27 cellular contexts compared by ENCODE assay signal in the genomic region with DNA sequence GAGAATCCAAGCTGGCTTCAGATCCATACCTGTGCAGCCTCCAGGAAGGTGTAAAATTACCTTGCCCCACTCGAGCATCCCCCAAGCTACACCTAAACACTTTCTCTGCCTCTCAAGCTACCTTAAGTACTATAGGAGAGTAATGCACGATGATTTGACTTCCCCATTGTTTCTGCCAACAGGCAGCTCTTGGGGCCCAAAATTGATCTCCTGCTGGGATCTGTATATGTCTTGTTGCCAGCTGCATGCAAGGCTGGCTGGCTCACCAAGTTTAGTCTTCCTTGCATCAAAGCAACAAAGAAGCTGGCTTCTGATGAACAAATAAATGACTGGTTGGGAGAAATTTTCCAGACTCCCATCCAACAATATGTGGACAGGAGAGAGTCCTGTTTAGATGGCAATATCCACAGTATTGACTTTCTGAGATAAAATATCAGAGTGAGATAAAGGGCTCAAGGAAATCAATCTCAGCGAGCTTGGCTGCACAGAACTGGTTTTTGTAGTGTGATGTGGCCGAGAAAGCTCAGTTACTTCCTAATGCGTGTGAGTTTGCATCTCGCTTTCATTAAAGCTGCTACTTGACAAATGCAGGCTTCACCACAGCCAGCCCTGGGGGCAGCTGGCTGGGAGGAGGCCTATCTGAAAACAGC.
"Had no signal": no experiment of that assay in that cellular context is flagged by ENCODE, and none has a peak within 500 bp of the region (broad histone marks: within the 10 kb centered on the region; RNA-seq: fewer than 3 reads in every experiment).

No MANE protein-coding gene starts in this region.

- H2AFZ ChIP-seq: neural progenitor cell, parathyroid adenoma had no signal

- DNase-seq: activated CD4-positive, alpha-beta T cell treated with anti-CD3 and anti-CD28 coated beads for 36 hours; activated CD4-positive, alpha-beta T cell treated with anti-CD3 and anti-CD28 coated beads, Interleukin-2, amount 50 U/mL, for 48 hours; activated CD4-positive, CD25-positive, alpha-beta regulatory T cell; activated CD8-positive, alpha-beta memory T cell treated with anti-CD3 and anti-CD28 coated beads for 24 hours; activated effector memory CD4-positive, alpha-beta T cell treated with anti-CD3 and anti-CD28 coated beads, Interleukin-2, amount 50 U/mL, for 16 hours; activated naive CD4-positive, alpha-beta T cell treated with anti-CD3 and anti-CD28 coated beads for 36 hours; activated naive CD8-positive, alpha-beta T cell treated with anti-CD3 and anti-CD28 coated beads for 36 hours; adrenal gland; caudate nucleus; cortex of kidney; foreskin fibroblast; heart right ventricle; kidney glomerular epithelial cell; lower lobe of right lung; mesenchymal stem cell; natural killer cell; occipital lobe; psoas muscle; sigmoid colon; small intestine; stimulated activated naive B cell treated with anti-CD40 and anti-IgM and Interleukin-4, amounts not matched to agents 10 μg/mL and 1 μg/mL and 100 μg/mL, for 72 hours; tibial artery; upper lobe of right lung had no signal

- H3K4me3 ChIP-seq: adrenal gland, heart right ventricle, lower lobe of right lung, neural progenitor cell, psoas muscle, sigmoid colon, suprapubic skin, tibial artery, upper lobe of right lung had no signal

- ATAC-seq: activated CD4-positive, alpha-beta T cell treated with anti-CD3 and anti-CD28 coated beads for 36 hours; heart right ventricle; left lobe of liver; lower lobe of right lung; natural killer cell; psoas muscle; stimulated activated naive B cell treated with anti-CD40 and anti-IgM and Interleukin-4, amounts not matched to agents 10 μg/mL and 1 μg/mL and 100 μg/mL, for 72 hours; upper lobe of right lung had no signal

- H3K79me2 ChIP-seq: parathyroid adenoma had no signal

- H3K36me3 ChIP-seq: adrenal gland, heart right ventricle, lower lobe of right lung, neural progenitor cell, sigmoid colon, suprapubic skin, tibial artery, upper lobe of right lung had no signal

- H3K4me2 ChIP-seq: neural progenitor cell had no signal

- H3K27ac ChIP-seq: adrenal gland, heart right ventricle, lower lobe of right lung, neural progenitor cell, parathyroid adenoma, psoas muscle, sigmoid colon, suprapubic skin, tibial artery, upper lobe of right lung had no signal

- H3K4me1 ChIP-seq: adrenal gland, heart right ventricle, lower lobe of right lung, neural progenitor cell, parathyroid adenoma, psoas muscle, sigmoid colon, suprapubic skin, tibial artery, upper lobe of right lung had no signal

- H3K9me3 ChIP-seq: adrenal gland, lower lobe of right lung, psoas muscle, upper lobe of right lung had no signal
